ENCODE assay signal across 17 cellular contexts in the genomic region with DNA sequence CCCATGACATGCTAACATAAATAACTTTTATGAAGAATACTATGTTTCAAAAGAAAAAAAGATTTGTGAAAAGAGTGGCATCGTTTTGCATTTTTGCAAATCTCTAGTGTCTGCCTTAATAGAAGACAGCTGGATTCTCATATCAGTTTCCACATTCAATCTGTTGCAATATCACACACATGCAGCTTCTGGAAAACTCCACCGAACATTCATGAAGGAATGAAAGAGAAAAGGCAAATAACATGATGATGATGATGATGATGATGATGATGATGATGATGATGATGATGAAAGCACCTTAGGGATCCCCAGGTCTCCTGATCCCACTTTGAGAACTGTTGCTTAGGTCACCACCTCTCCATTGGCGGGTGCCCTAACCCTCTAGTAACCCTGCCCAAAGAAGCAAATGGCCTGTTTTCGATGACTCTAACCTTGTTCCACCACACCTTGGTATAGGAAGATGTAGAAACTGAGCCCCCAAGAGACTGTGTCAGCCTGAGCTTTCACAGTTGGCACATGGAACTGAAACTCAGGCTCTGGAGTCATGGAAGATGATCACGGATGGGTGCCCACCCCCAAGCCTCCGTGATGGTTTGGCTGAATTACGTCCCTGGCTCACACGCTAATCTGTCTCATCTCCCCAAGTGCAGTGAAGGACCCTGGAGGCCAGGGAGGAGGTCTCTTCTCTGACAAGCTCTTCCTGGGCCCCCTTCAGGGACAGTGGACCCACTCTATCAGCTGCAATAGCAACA.
DNase-seq lines count a peak whose midpoint lies in the region; ATAC-seq and TF ChIP-seq lines count a peak whose summit lies in the region.
"Had no signal": no experiment of that assay in that cellular context is flagged by ENCODE, and none has a peak within 500 bp of the region (broad histone marks: within the 10 kb centered on the region; RNA-seq: fewer than 3 reads in every experiment).

No MANE protein-coding gene starts in this region.

- H2AFZ ChIP-seq in GM23338, result no peak overlapping the region

- H3K36me3 Mint-ChIP-seq in naive B cell, result no peaks in the 10 kb centered on the region
- H3K36me3 Mint-ChIP-seq in GM23338 (ENCODE audit: low read depth), result no peaks in the 10 kb centered on the region

- H3K4me1 Mint-ChIP-seq in naive B cell (peaks cover 15 to 24% (median 24%) of the 10 kb centered on the region in 3 donors), GM23338 (peaks cover 4% of the 10 kb centered on the region; the same call in 1 of the 3 replicates)

- H3K27ac Mint-ChIP-seq in naive B cell, result peak overlapping the region; percentile 36 to 93 (median 86)
- H3K27ac Mint-ChIP-seq in GM23338, result no peak overlapping the region

- H3K79me2 ChIP-seq in GM23338 (replicated peaks; ENCODE audit: insufficient read depth), result no peaks in the 10 kb centered on the region

- DNase-seq in right atrium auricular region (ENCODE audit: low spot score) (peak; percentile 53), left cardiac atrium (no peak), body of pancreas (no peak), naive B cell (no peak), NCI-H1694 treated with DMSO at 0.1 percent for 48 hours (lab: John Stamatoyannopoulos, UW) (no peak), NCI-H748 treated with DMSO at 0.1 percent for 48 hours (lab: John Stamatoyannopoulos, UW) (no peak), GM23338 (ENCODE audit: low spot score) (no peak)
- DNase-seq: Calu3, esophagus squamous epithelium, HCEC 1CT, NCI-H524 treated with DMSO at 0.1 percent for 48 hours had no signal

- TF ChIP-seq POLR2A in body of pancreas (IDR thresholded peaks at IDR 0.05), result no peak

- no peaks in the 10 kb centered on the region for H4K20me1 ChIP-seq in GM23338 (replicated peaks; ENCODE audit: insufficient read depth)

- H3K4me1 ChIP-seq in right atrium auricular region (no peaks in the 10 kb centered on the region), body of pancreas (no peaks in the 10 kb centered on the region), GM23338 (ENCODE audit: insufficient read depth) (no peaks in the 10 kb centered on the region)
- H3K4me1 ChIP-seq: adrenal gland, esophagus squamous epithelium had no signal

- no peak overlapping the region for H3K4me3 ChIP-seq in right atrium auricular region
- H3K4me3 ChIP-seq in body of pancreas, result no peak overlapping the region
- no peak overlapping the region for H3K4me3 ChIP-seq in GM23338
- H3K4me3 ChIP-seq: adrenal gland, cardiac muscle cell, esophagus squamous epithelium, tibial nerve had no signal

- H3K9me3 ChIP-seq in right atrium auricular region, result no peaks in the 10 kb centered on the region
- no peaks in the 10 kb centered on the region for H3K9me3 ChIP-seq in body of pancreas
- H3K9me3 ChIP-seq: adrenal gland, esophagus squamous epithelium, tibial nerve had no signal

- H3K36me3 ChIP-seq in right atrium auricular region (no peaks in the 10 kb centered on the region), body of pancreas (replicated peaks in 1 of 2; ENCODE audit: insufficient read depth in 1 of 2, low read depth in 2 of 2) (no peaks in the 10 kb centered on the region), GM23338 (ENCODE audit: insufficient read depth) (no peaks in the 10 kb centered on the region)
- H3K36me3 ChIP-seq: adrenal gland, cardiac muscle cell, esophagus squamous epithelium, tibial nerve had no signal

- no peaks in the 10 kb centered on the region for H3K27me3 ChIP-seq in right atrium auricular region
- H3K27me3 ChIP-seq in body of pancreas, result no peaks in the 10 kb centered on the region
- H3K27me3 ChIP-seq in GM23338 (ENCODE audit: insufficient read depth), result no peaks in the 10 kb centered on the region
- H3K27me3 ChIP-seq: adrenal gland, cardiac muscle cell, esophagus squamous epithelium, tibial nerve had no signal

- no peaks in the 10 kb centered on the region for H3K9me2 ChIP-seq in GM23338 (ENCODE audit: insufficient read depth)

- H3F3A ChIP-seq in GM23338 (replicated peaks; ENCODE audit: low read depth), result no peaks in the 10 kb centered on the region

- H3K9me3 Mint-ChIP-seq in naive B cell (peaks cover 0 to 8% (median 4%) of the 10 kb centered on the region in 7 donors), GM23338 (peaks cover 3% of the 10 kb centered on the region; the same call in 1 of the 3 replicates)
- H3K9me3 Mint-ChIP-seq: activated CD4-positive, alpha-beta T cell treated with anti-CD3 and anti-CD28 coated beads, Interleukin-2, amount 10 ng/mL, durations not matched to agents 24 days and 14 days had no signal

- H3K27me3 Mint-ChIP-seq in naive B cell, result peaks cover 0 to 11% (median 0%) of the 10 kb centered on the region in 3 donors
- peaks cover 6% of the 10 kb centered on the region for H3K27me3 Mint-ChIP-seq in GM23338 (ENCODE audit: insufficient read depth, low read depth, poor library complexity)

- H3K4me3 Mint-ChIP-seq in naive B cell (peak overlapping the region in 1 of 8 donors; percentile 18), GM23338 (no peak overlapping the region)
- H3K4me3 Mint-ChIP-seq: activated CD4-positive, alpha-beta T cell treated with anti-CD3 and anti-CD28 coated beads, Interleukin-2, amount 10 ng/mL, durations not matched to agents 24 days and 14 days; nephron had no signal

- H3K27ac ChIP-seq in right atrium auricular region (no peak overlapping the region), body of pancreas (no peak overlapping the region), GM23338 (ENCODE audit: low read depth) (no peak overlapping the region)
- H3K27ac ChIP-seq: adrenal gland, cardiac muscle cell, esophagus squamous epithelium had no signal

- no peak overlapping the region for H3K4me2 ChIP-seq in GM23338

- ATAC-seq in left cardiac atrium (no peak), body of pancreas (peak; percentile 18), naive B cell (ENCODE audit: low read depth in 2 of 2) (no peak), HG03039 (IDR thresholded peaks at IDR 0.05; ENCODE audit: unreplicated experiment) (no peak), GM23338 (no peak)

- intact Hi-C loops in left cardiac atrium (cut with DNase I), result loop anchor here in 1 of 2 donors (10.0 kb wide), 1 partner anchor 64 kb away; no protein-coding TSS in a partner anchor
- intact Hi-C loops in body of pancreas (cut with DNase I), result no loop called here

- no peak for TF ChIP-seq CTCF in right atrium auricular region (IDR thresholded peaks at IDR 0.05)
- TF ChIP-seq CTCF in body of pancreas (IDR thresholded peaks at IDR 0.05), result no peak
- TF ChIP-seq CTCF in GM23338 (conservative IDR thresholded peaks at IDR 0.05; ENCODE audit: low read depth in 2 of 2), result no peak

- WGBS in body of pancreas, 2 donors, result 73 to 77% methylated on average over 6 to 8 of the region's 8 CpGs

TF ChIP-seq in GM23338, 12 proteins besides CTCF, POLR2A, EP300 and RAD21 (continues in another document):
- TF ChIP-seq REST (IDR thresholded peaks at IDR 0.05; ENCODE audit: unreplicated experiment), result no peak
